ENCODE assay signal across 12 cellular contexts in genomic region chr1:216034506-216034905, GRCh38.
DNase-seq lines count a peak whose midpoint lies in the region; ATAC-seq and TF ChIP-seq lines count a peak whose summit lies in the region.
"Had no signal": no experiment of that assay in that cellular context is flagged by ENCODE, and none has a peak within 500 bp of the region (broad histone marks: within the 10 kb centered on the region; RNA-seq: fewer than 3 reads in every experiment).

No MANE protein-coding gene starts in this region.

- H3K36me3 Mint-ChIP-seq in HFFc6 (ENCODE audit: low read depth): 0 out of 2 replicates have a peak, but pooled peaks cover 5% of the 10 kb centered on the region

- CTCF ChIA-PET in RWPE1 (lab: Yijun Ruan, JAX): no interaction called here

- H3K4me3 Mint-ChIP-seq in HFFc6: no peak overlapping the region

- POLR2A ChIA-PET in RWPE1 (lab: Yijun Ruan, JAX; ENCODE audit: low non-redundant PET): no interaction called here

- in situ Hi-C loops in Caki2 (cut with HindIII; ENCODE audit: low pct_unique_long_range_greater_than_20kb, low sequenced_read_pairs): no loop called here

- no peak overlapping the region for H3K27ac ChIP-seq in RWPE1
- H3K27ac ChIP-seq: adrenal gland, transverse colon had no signal

- ATAC-seq in HG03571 (IDR thresholded peaks at IDR 0.05; ENCODE audit: unreplicated experiment) (no peak), GM18909 (IDR thresholded peaks at IDR 0.05; ENCODE audit: poor library complexity, unreplicated experiment) (no peak), HG02840 (IDR thresholded peaks at IDR 0.05; ENCODE audit: low FRiP score, unreplicated experiment) (no peak)

- DNase-seq in Caki2 (ENCODE audit: low read depth): peak; percentile 21
- no peak for DNase-seq in HFFc6
- DNase-seq in RWPE1 (ENCODE audit: low spot score): peak; percentile 28
- DNase-seq in kidney tubule cell (ENCODE audit: low spot score): peak; percentile 59
- no peak for DNase-seq in T-helper 1 cell
- DNase-seq: adrenal gland; DMS79 treated with DMSO at 0.1 percent for 48 hours; stimulated activated CD4-positive, alpha-beta T cell treated with anti-CD3 and anti-CD28 coated beads, Interleukin-2, amount 100 ng/mL, for 48 hours; transverse colon had no signal

- no peaks in the 10 kb centered on the region for H3K9me3 Mint-ChIP-seq in HFFc6

- peaks cover 23% of the 10 kb centered on the region for H3K4me1 Mint-ChIP-seq in HFFc6 (ENCODE audit: low read depth)

- no peak overlapping the region for H3K27ac Mint-ChIP-seq in HFFc6

- no peaks in the 10 kb centered on the region for H3K27me3 Mint-ChIP-seq in HFFc6 (ENCODE audit: insufficient read depth)

- TF ChIP-seq CTCF in HFFc6 (IDR thresholded peaks at IDR 0.05) (peak; percentile 65), RWPE1 (conservative IDR thresholded peaks at IDR 0.05; ENCODE audit: low read depth) (no peak)

Comparison
In these comparisons a context has a peak if more than half of its experiments do, and no peak if none do; other contexts are left out.
1. DNase-seq: peak in Caki2 (single experiment), RWPE1 (single experiment) and kidney tubule cell (single experiment); none in HFFc6 (single experiment) and T-helper 1 cell (0 of 5).